ENCODE assay signal across 33 cellular contexts in the genomic region with DNA sequence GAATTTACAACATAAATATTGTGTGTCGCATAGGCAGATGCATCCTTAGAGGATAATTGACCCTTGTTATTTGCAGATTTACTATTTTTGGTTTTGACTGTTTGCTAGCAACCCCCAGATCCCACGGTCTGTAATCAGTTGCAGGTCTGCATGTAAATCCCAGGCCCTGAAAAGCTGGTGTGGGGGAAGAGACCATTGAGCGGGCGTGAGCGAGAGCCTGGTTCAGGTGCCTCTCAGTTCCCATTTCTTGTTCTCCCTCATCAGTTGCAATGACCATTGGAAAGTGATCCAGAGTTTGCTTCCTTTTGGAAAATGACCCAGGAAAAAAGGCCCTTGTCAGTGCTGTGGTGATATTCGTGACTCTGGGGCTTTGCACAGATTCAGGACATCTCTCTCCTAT.
DNase-seq lines count a peak whose midpoint lies in the region; ATAC-seq and TF ChIP-seq lines count a peak whose summit lies in the region.
"Had no signal": no experiment of that assay in that cellular context is flagged by ENCODE, and none has a peak within 500 bp of the region (broad histone marks: within the 10 kb centered on the region; RNA-seq: fewer than 3 reads in every experiment).

No MANE protein-coding gene starts in this region.

- H3K4me1 ChIP-seq in endodermal cell (ENCODE audit: control insufficient read depth, insufficient read depth, low read length) = no peaks in the 10 kb centered on the region
- H3K4me1 ChIP-seq: breast epithelium, gastroesophageal sphincter, prostate gland had no signal

- ATAC-seq in stimulated activated naive CD8-positive, alpha-beta T cell treated with anti-CD3 and anti-CD28 coated beads, Interleukin-15, Interleukin-2, amounts not matched to agents 100 U/mL and 50 U/mL, for 24 hours = no peak
- no peak for ATAC-seq in stimulated activated naive CD8-positive, alpha-beta T cell treated with anti-CD3 and anti-CD28 coated beads, Interleukin-15, amount 100 ng/mL, for 72 hours
- ATAC-seq in HG03469 (IDR thresholded peaks at IDR 0.05; ENCODE audit: unreplicated experiment) = no peak
- ATAC-seq: gastroesophageal sphincter; left cardiac atrium; natural killer cell treated with Interleukin-12 subunit alpha and Interleukin-12 subunit beta and Interleukin-15 and Interleukin-18, amount 100 ng/mL, for 72 hours; PC-3; sciatic nerve had no signal

- H3K9me3 ChIP-seq in endodermal cell (ENCODE audit: control insufficient read depth, low read length) = no peaks in the 10 kb centered on the region
- H3K9me3 ChIP-seq: breast epithelium, gastroesophageal sphincter, prostate gland, SK-N-SH, upper lobe of left lung had no signal

- no peak overlapping the region for H3K9ac ChIP-seq in endodermal cell (ENCODE audit: extremely low read depth, low read length, poor library complexity, severe bottlenecking)
- H3K9ac ChIP-seq: SK-N-SH had no signal

- no peak overlapping the region for H3K27ac ChIP-seq in endodermal cell (ENCODE audit: low read depth, low read length)
- H3K27ac ChIP-seq: breast epithelium, gastroesophageal sphincter, prostate gland, upper lobe of left lung had no signal

- DNase-seq in DMS53 (lab: John Stamatoyannopoulos, UW) (peak; percentile 14), DMS53 treated with DMSO at 0.1 percent for 48 hours (lab: John Stamatoyannopoulos, UW; ENCODE audit: unreplicated experiment) (no peak), endodermal cell (peak; percentile 35), cerebellar cortex (ENCODE audit: low spot score) (no peak), GM10248 (ENCODE audit: extremely low spot score) (no peak)
- peak; percentile 1 for DNase-seq in stimulated activated naive CD8-positive, alpha-beta T cell treated with anti-CD3 and anti-CD28 coated beads, Interleukin-15, Interleukin-2, amounts not matched to agents 100 U/mL and 50 U/mL, for 24 hours
- no peak for DNase-seq in stimulated activated naive CD8-positive, alpha-beta T cell treated with anti-CD3 and anti-CD28 coated beads, Interleukin-15, amount 100 ng/mL, for 72 hours
- DNase-seq: 8988T; activated CD4-positive, alpha-beta T cell treated with anti-CD3 and anti-CD28 coated beads, Interleukin-2, amount 50 U/mL, for 48 hours; activated CD4-positive, CD25-positive, alpha-beta regulatory T cell; activated effector memory CD4-positive, alpha-beta T cell treated with Interleukin-2 at 50 U/mL for 16 hours; CD4-positive, CD25-positive, alpha-beta regulatory T cell; effector CD4-positive, alpha-beta T cell; EL; GOT3; hypothalamus; left cardiac atrium; NCI-H1092 treated with DMSO at 0.1 percent for 48 hours; NCI-H187 treated with DMSO at 0.1 percent for 48 hours; occipital lobe; PC-3; SK-N-SH; stimulated activated CD4-positive, alpha-beta T cell treated with anti-CD3 and anti-CD28 coated beads, Interleukin-12 subunit alpha, Interleukin-12 subunit beta, amount 100 ng/mL, for 4 hours; stimulated activated CD4-positive, alpha-beta T cell treated with anti-CD3 and anti-CD28 coated beads, Interleukin-4, amount 100 ng/mL, for 1 hour; upper lobe of left lung had no signal

- H3K27ac Mint-ChIP-seq in stimulated activated naive CD8-positive, alpha-beta T cell treated with anti-CD3 and anti-CD28 coated beads, Interleukin-15, amount 100 ng/mL, for 72 hours = no peak overlapping the region
- H3K27ac Mint-ChIP-seq in endodermal cell = no peak overlapping the region
- H3K27ac Mint-ChIP-seq: activated naive CD8-positive, alpha-beta T cell; natural killer cell treated with Interleukin-12 subunit alpha and Interleukin-12 subunit beta and Interleukin-15 and Interleukin-18, amount 100 ng/mL, for 72 hours had no signal

- no peaks in the 10 kb centered on the region for H3K36me3 Mint-ChIP-seq in endodermal cell (ENCODE audit: low read depth)
- H3K36me3 Mint-ChIP-seq: CD4-positive, CD25-positive, alpha-beta regulatory T cell; natural killer cell treated with Interleukin-12 subunit alpha and Interleukin-12 subunit beta and Interleukin-15 and Interleukin-18, amount 100 ng/mL, for 72 hours had no signal

- no peak overlapping the region for H3K4me3 ChIP-seq in endodermal cell (ENCODE audit: low read length)
- H3K4me3 ChIP-seq: breast epithelium, gastroesophageal sphincter, lung, prostate gland, upper lobe of left lung had no signal

- CTCF ChIA-PET in GM10248 (lab: Yijun Ruan, JAX) = interaction anchor here (1.0 to 2.0 kb wide), 2 partner anchors 12 to 19 kb away, joined by 4 to 10 read pairs; no protein-coding TSS in a partner anchor

- H3K36me3 ChIP-seq in endodermal cell (ENCODE audit: control insufficient read depth, insufficient read depth, low read length) = no peaks in the 10 kb centered on the region
- H3K36me3 ChIP-seq: breast epithelium, gastroesophageal sphincter, prostate gland, upper lobe of left lung had no signal

- no peak overlapping the region for H3K4me3 Mint-ChIP-seq in stimulated activated naive CD8-positive, alpha-beta T cell treated with anti-CD3 and anti-CD28 coated beads, Interleukin-15, amount 100 ng/mL, for 72 hours
- H3K4me3 Mint-ChIP-seq in endodermal cell = no peak overlapping the region
- H3K4me3 Mint-ChIP-seq: activated naive CD8-positive, alpha-beta T cell; CD4-positive, CD25-positive, alpha-beta regulatory T cell; natural killer cell treated with Interleukin-12 subunit alpha and Interleukin-12 subunit beta and Interleukin-15 and Interleukin-18, amount 100 ng/mL, for 72 hours had no signal

- TF ChIP-seq CTCF in endodermal cell (conservative IDR thresholded peaks at IDR 0.05) (no peak), GM10248 (IDR thresholded peaks at IDR 0.05; ENCODE audit: control extremely low read depth, extremely low read depth, low read depth, missing control alignments) (no peak)

- H3K27me3 ChIP-seq in endodermal cell (ENCODE audit: control insufficient read depth, insufficient read depth, low read length, poor library complexity, severe bottlenecking) = no peaks in the 10 kb centered on the region
- H3K27me3 ChIP-seq: breast epithelium had no signal

- H3K27me3 Mint-ChIP-seq in stimulated activated naive CD8-positive, alpha-beta T cell treated with anti-CD3 and anti-CD28 coated beads, Interleukin-15, amount 100 ng/mL, for 72 hours = peaks cover 7% of the 10 kb centered on the region
- H3K27me3 Mint-ChIP-seq in endodermal cell (ENCODE audit: insufficient read depth) = no peaks in the 10 kb centered on the region
- H3K27me3 Mint-ChIP-seq: activated naive CD8-positive, alpha-beta T cell had no signal

- H3K4me1 Mint-ChIP-seq in stimulated activated naive CD8-positive, alpha-beta T cell treated with anti-CD3 and anti-CD28 coated beads, Interleukin-15, amount 100 ng/mL, for 72 hours = peaks cover 45% of the 10 kb centered on the region
- H3K4me1 Mint-ChIP-seq in endodermal cell = peaks cover 18% of the 10 kb centered on the region

- peaks cover 0 to 4% of the 10 kb centered on the region in 2 donors for H3K9me3 Mint-ChIP-seq in stimulated activated naive CD8-positive, alpha-beta T cell treated with anti-CD3 and anti-CD28 coated beads, Interleukin-15, amount 100 ng/mL, for 72 hours
- no peaks in the 10 kb centered on the region for H3K9me3 Mint-ChIP-seq in endodermal cell
- H3K9me3 Mint-ChIP-seq: natural killer cell treated with Interleukin-12 subunit alpha and Interleukin-12 subunit beta and Interleukin-15 and Interleukin-18, amount 100 ng/mL, for 72 hours had no signal

- POLR2A ChIA-PET in GM10248 (lab: Yijun Ruan, JAX) = no interaction called here

- 88 to 92% methylated on average over 5 to 6 of the region's 6 CpGs for WGBS in endodermal cell (ENCODE audit: insufficient coverage in 1 of 2, insufficient read length in 1 of 2), 2 experiments

Comparison
In these comparisons a context has a peak if more than half of its experiments do, and no peak if none do; other contexts are left out.
1. DNase-seq: peak in DMS53 (single experiment), stimulated activated naive CD8-positive, alpha-beta T cell treated with anti-CD3 and anti-CD28 coated beads, Interleukin-15, Interleukin-2, amounts not matched to agents 100 U/mL and 50 U/mL, for 24 hours (single experiment) and endodermal cell (single experiment); none in DMS53 treated with DMSO at 0.1 percent for 48 hours (single experiment), stimulated activated naive CD8-positive, alpha-beta T cell treated with anti-CD3 and anti-CD28 coated beads, Interleukin-15, amount 100 ng/mL, for 72 hours (0 of 2), cerebellar cortex (single experiment) and GM10248 (single experiment).